8 cellular contexts compared by ENCODE assay signal in the genomic region with DNA sequence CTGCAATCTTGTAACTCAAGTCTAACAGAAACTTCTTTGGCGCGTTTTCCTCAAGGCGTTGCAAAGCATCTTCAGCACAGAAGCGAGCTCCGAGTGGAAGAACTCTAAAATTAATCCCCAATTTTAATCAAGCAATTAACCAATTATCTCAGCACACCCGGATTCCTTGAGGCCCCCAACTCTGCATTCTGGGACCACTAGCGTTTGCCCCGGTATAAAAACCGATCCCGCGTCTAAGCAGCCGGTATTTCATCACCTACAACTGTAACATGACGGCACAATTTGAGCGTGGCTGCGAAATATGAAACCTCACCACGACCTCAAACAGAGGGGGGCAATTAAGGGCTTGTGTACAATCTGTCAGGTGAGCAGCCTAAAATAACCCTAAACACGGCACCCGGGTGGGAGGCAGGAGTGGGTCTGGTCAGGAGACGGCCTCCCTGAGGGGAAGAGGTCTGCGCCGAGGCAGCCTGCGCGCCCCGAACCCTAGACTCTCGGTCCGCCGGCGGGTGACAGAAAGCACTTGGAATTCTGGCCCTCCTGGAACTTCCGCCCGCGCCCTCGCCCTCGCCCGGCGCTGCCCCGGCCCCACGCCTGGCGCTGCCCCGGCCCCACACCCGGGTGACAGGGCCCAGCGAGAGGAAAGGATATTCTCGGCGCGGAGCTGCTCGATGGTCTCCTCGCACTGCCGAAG. TPM values are rescaled to one million over a fixed set of nuclear protein-coding genes. Genes with fewer than 3 reads are reported as not detected.
DNase-seq lines count a peak whose midpoint lies in the region; ATAC-seq and TF ChIP-seq lines count a peak whose summit lies in the region.

No MANE protein-coding gene starts in this region.

- peak overlapping the region; percentile 81 for H3K4me3 ChIP-seq in OCI-LY7 (ENCODE audit: low read depth, low read length, poor library complexity, severe bottlenecking)
- H3K4me3 ChIP-seq in foreskin fibroblast (ENCODE audit: low read depth in 1 of 2, low read length in 2 of 2), result peak overlapping the region; percentile 65 to 90
- H3K4me3 ChIP-seq in neuron (ENCODE audit: low read length), result peak overlapping the region; percentile 79
- peak overlapping the region; percentile 73 to 88 (median 82) for H3K4me3 ChIP-seq in transverse colon

- DNase-seq in COR-L47 (lab: John Stamatoyannopoulos, UW) (peak; percentile 47), HuH-7 (ENCODE audit: low spot score) (peak; percentile 38), OCI-LY7 (ENCODE audit: low spot score) (peak; percentile 77), activated gamma-delta T cell (lab: John Stamatoyannopoulos, UW) (peak; percentile 37), foreskin fibroblast (peak; percentile 41 to 76), transverse colon (peak; percentile 61)

- CTCF ChIA-PET in OCI-LY7 (lab: Charles Lee; ENCODE audit: unreplicated experiment), result interaction anchor here (0.6 to 1.0 kb wide), 2 partner anchors 10 to 21 kb away, joined by 3 to 4 read pairs; no protein-coding TSS in a partner anchor

- H3K27me3 ChIP-seq in neuron (ENCODE audit: insufficient read depth, low read length) (no peaks in the 10 kb centered on the region), transverse colon (no peaks in the 10 kb centered on the region)

- intact Hi-C loops in OCI-LY7 (cut with micrococcal nuclease; ENCODE audit: unreplicated experiment), result loop anchor here (1.0 kb wide), 1 partner anchor 27 kb away; a partner anchor contains a TSS
- intact Hi-C loops in transverse colon (cut with DNase I; ENCODE audit: low total_unique reads), result no loop called here

- H3K27ac ChIP-seq in OCI-LY7 (ENCODE audit: low read depth, low read length, poor library complexity, severe bottlenecking) (peak overlapping the region; percentile 87), transverse colon (peak overlapping the region; percentile 95 to 100 (median 98))

- peak overlapping the region; percentile 78 for H3K4me2 ChIP-seq in OCI-LY7 (ENCODE audit: low read length)

- TSS peak; percentile 87 for BruUV-seq in OCI-LY7 (replicated peaks; lab: Mats Ljungman, UMichigan)

- no peak for TF ChIP-seq EP300 in transverse colon (IDR thresholded peaks at IDR 0.05; ENCODE audit: low read depth)

- H3K9me3 ChIP-seq in OCI-LY7 (ENCODE audit: low read length) (no peaks in the 10 kb centered on the region), neuron (ENCODE audit: low read length) (no peaks in the 10 kb centered on the region), transverse colon (no peaks in the 10 kb centered on the region)

- in situ Hi-C loops in transverse colon (cut with MboI; ENCODE audit: low pct_ligation_motif_present in 1 of 4, low pct_unique_long_range_greater_than_20kb in 1 of 4, low sequenced_read_pairs in 3 of 4), result no loop called here

- H3K4me1 ChIP-seq in OCI-LY7 (ENCODE audit: insufficient read depth, low read length, poor library complexity, severe bottlenecking), result peaks cover 53% of the 10 kb centered on the region
- peaks cover 16% of the 10 kb centered on the region for H3K4me1 ChIP-seq in neuron (ENCODE audit: insufficient read depth, low read length)
- H3K4me1 ChIP-seq in transverse colon, result peaks cover 8 to 29% (median 22%) of the 10 kb centered on the region in 4 donors

- WGBS in transverse colon (ENCODE audit: low coverage in 1 of 2), 2 donors, result 0 to 1% methylated on average over 8 to 30 of the region's 47 CpGs

- peaks cover 52% of the 10 kb centered on the region for H3K79me2 ChIP-seq in OCI-LY7 (ENCODE audit: insufficient read depth, low read depth, low read length)

- peaks cover 5% of the 10 kb centered on the region; the same call in 1 of the 2 replicates for H4K20me1 ChIP-seq in OCI-LY7 (ENCODE audit: insufficient read depth, low read length)

- no peaks in the 10 kb centered on the region for H3K9me2 ChIP-seq in OCI-LY7 (ENCODE audit: insufficient read depth, low read length)

- POLR2A ChIA-PET in OCI-LY7 (lab: Charles Lee), result interaction anchor here (0.8 to 4.5 kb wide), 17 partner anchors 8 to 259 kb away, joined by 3 to 37 read pairs (median 4); a partner anchor contains a TSS

- TF ChIP-seq CTCF in OCI-LY7 (conservative IDR thresholded peaks at IDR 0.05; ENCODE audit: low read length), result no peak
- no peak for TF ChIP-seq CTCF in foreskin fibroblast (IDR thresholded peaks at IDR 0.05; ENCODE audit: low read depth, low read length)
- TF ChIP-seq CTCF in transverse colon (IDR thresholded peaks at IDR 0.05), result no peak

- no peak for TF ChIP-seq POLR2A in transverse colon (IDR thresholded peaks at IDR 0.05)

- ATAC-seq in GM21447 (IDR thresholded peaks at IDR 0.05; ENCODE audit: unreplicated experiment), result peak; percentile 18

- H3K36me3 ChIP-seq in OCI-LY7 (ENCODE audit: insufficient read depth, low read length), result peaks cover 64% of the 10 kb centered on the region
- H3K36me3 ChIP-seq in neuron (ENCODE audit: insufficient read depth, low read length), result peaks cover 41% of the 10 kb centered on the region
- H3K36me3 ChIP-seq in transverse colon, result peaks cover 0 to 17% (median 6%) of the 10 kb centered on the region in 4 donors

- H2AFZ ChIP-seq in OCI-LY7 (ENCODE audit: low read length) (peak overlapping the region; percentile 66), neuron (ENCODE audit: low read depth, low read length) (peak overlapping the region; percentile 18)

RNA-seq across cellular contexts. Expression of a gene that starts 0.6 kb away (rescaled TPM):
- 46.9 and 48.7 TPM in 2 replicates for total RNA-seq in OCI-LY7 (2014; rRNA removed; shearing (Covaris generic))
- 68.1 and 68.6 TPM in 2 replicates for total RNA-seq in OCI-LY7 (2022)
- total RNA-seq in transverse colon, result 10 to 100 TPM; 15.9 to 28.4 (median 19.9) TPM

RNA-seq across cellular contexts. Expression of a gene that starts 26.6 kb away (rescaled TPM):
- 91.7 and 125 TPM in 2 replicates for total RNA-seq in OCI-LY7 (2014; rRNA removed; shearing (Covaris generic))
- total RNA-seq in OCI-LY7 (2022), result 131 and 132 TPM in 2 replicates
- total RNA-seq in transverse colon, result 100 to 1,000 TPM in 2 of 4 donors, 10 to 100 TPM in 2; 73.4 to 251 (median 99.7) TPM

RNA-seq across cellular contexts. Expression of a gene that starts 26.9 kb away (rescaled TPM):
- total RNA-seq in OCI-LY7 (2014; rRNA removed; shearing (Covaris generic)), result 138 and 170 TPM in 2 replicates
- total RNA-seq in OCI-LY7 (2022) (195 and 253 TPM in 2 replicates), transverse colon (10 to 100 TPM; 10.6 to 79.4 (median 23.1) TPM)

Comparison
In these comparisons a context has a peak if more than half of its experiments do, and no peak if none do; other contexts are left out.
1. Peak in every context shown above with its lines: DNase-seq, ATAC-seq, H3K4me3 ChIP-seq and H3K27ac ChIP-seq.